Comparison of ENCODE assay signal across 1 cellular context in genomic region chr14:24327914-24328313, GRCh38.
TF ChIP-seq lines count a peak whose summit lies in the region.

No MANE protein-coding gene starts in this region.

TF ChIP-seq in GM12878, 131 proteins besides CTCF, POLR2A, EP300 and RAD21:
- TF ChIP-seq CREM (IDR thresholded peaks at IDR 0.05; ENCODE audit: low read depth) (peak; percentile 42; the same call in 1 of the 2 replicates), ATF7 (IDR thresholded peaks at IDR 0.05; ENCODE audit: low read depth) (peak; percentile 35; the same call in 1 of the 2 replicates)
